ENCODE assay signal across 17 cellular contexts in the genomic region with DNA sequence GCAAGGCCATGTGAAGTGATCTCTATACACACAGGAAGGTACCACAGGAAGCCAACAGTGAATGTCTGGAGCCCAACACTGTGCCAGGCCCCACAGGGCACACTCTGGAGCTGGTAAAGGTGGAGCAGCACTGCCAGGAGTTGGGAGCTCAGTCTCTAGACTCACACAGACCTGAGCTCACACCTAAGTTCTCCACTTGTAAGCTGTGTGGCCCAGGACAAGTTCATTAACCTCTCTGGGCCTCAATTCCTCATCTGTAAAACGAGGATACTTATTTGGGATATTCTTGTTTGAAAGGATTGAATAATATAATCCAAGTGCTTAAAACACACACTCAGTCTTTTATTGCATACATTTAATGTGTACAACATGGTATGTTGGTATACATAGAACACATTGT.
DNase-seq lines count a peak whose midpoint lies in the region; ATAC-seq and TF ChIP-seq lines count a peak whose summit lies in the region.
"Had no signal": no experiment of that assay in that cellular context is flagged by ENCODE, and none has a peak within 500 bp of the region (broad histone marks: within the 10 kb centered on the region; RNA-seq: fewer than 3 reads in every experiment).

No MANE protein-coding gene starts in this region.

- H3K9me3 ChIP-seq in DOHH2 (ENCODE audit: control insufficient read depth, insufficient read depth, low read length) (no peaks in the 10 kb centered on the region), parathyroid adenoma (ENCODE audit: control insufficient read depth, low read length) (no peaks in the 10 kb centered on the region)
- H3K9me3 ChIP-seq: BE2C had no signal

- H3K4me3 ChIP-seq in DOHH2 (ENCODE audit: low read length), result no peak overlapping the region
- no peak overlapping the region for H3K4me3 ChIP-seq in parathyroid adenoma (ENCODE audit: low read depth, low read length)

- peak overlapping the region; percentile 90 for H2AFZ ChIP-seq in parathyroid adenoma

- H3K79me2 ChIP-seq in DOHH2 (ENCODE audit: control insufficient read depth, low read length) (no peaks in the 10 kb centered on the region), parathyroid adenoma (no peaks in the 10 kb centered on the region)

- H3K4me1 Mint-ChIP-seq in activated CD8-positive, alpha-beta T cell treated with anti-CD3 and anti-CD28 coated beads, Interleukin-2, amount 10 ng/mL, durations not matched to agents 7 days and 5 days (ENCODE audit: low read depth), result peaks cover 23% of the 10 kb centered on the region
- peaks cover 19% of the 10 kb centered on the region for H3K4me1 Mint-ChIP-seq in activated CD8-positive, alpha-beta T cell treated with anti-CD3 and anti-CD28 coated beads for 36 hours (ENCODE audit: low read depth)
- peaks cover 5% of the 10 kb centered on the region for H3K4me1 Mint-ChIP-seq in activated T-helper 17 cell treated with anti-CD3 and anti-CD28 coated beads, Interleukin-2, amount 50 U/mL, for 72 hours

- CTCF ChIA-PET in activated CD8-positive, alpha-beta T cell treated with anti-CD3 and anti-CD28 coated beads, Interleukin-2, amount 10 ng/mL, durations not matched to agents 7 days and 5 days (lab: Charles Lee), result interaction anchor here (1.5 to 2.1 kb wide), 2 partner anchors 11 to 61 kb away, joined by 4 to 10 read pairs; a partner anchor contains a TSS
- CTCF ChIA-PET in activated CD8-positive, alpha-beta T cell treated with anti-CD3 and anti-CD28 coated beads for 36 hours (lab: Charles Lee), result interaction anchor here (1.7 kb wide), 1 partner anchor 16 kb away, joined by 4 read pairs; no protein-coding TSS in a partner anchor

- H3K4me2 ChIP-seq in DOHH2 (ENCODE audit: low read length) (peak overlapping the region; percentile 36; the same call in 1 of the 2 replicates), parathyroid adenoma (ENCODE audit: low read length) (no peak overlapping the region)

- intact Hi-C loops in activated CD8-positive, alpha-beta T cell treated with anti-CD3 and anti-CD28 coated beads for 36 hours (cut with micrococcal nuclease), result no loop called here

- H3K27ac Mint-ChIP-seq in activated CD8-positive, alpha-beta T cell treated with anti-CD3 and anti-CD28 coated beads, Interleukin-2, amount 10 ng/mL, durations not matched to agents 7 days and 5 days, result peak overlapping the region; percentile 56
- H3K27ac Mint-ChIP-seq in activated CD8-positive, alpha-beta T cell treated with anti-CD3 and anti-CD28 coated beads for 36 hours, result no peak overlapping the region
- peak overlapping the region; percentile 74 for H3K27ac Mint-ChIP-seq in activated T-helper 17 cell treated with anti-CD3 and anti-CD28 coated beads, Interleukin-2, amount 50 U/mL, for 72 hours

- no peak for DNase-seq in activated CD8-positive, alpha-beta T cell treated with anti-CD3 and anti-CD28 coated beads, Interleukin-2, amount 10 ng/mL, durations not matched to agents 7 days and 5 days
- DNase-seq in activated CD8-positive, alpha-beta T cell treated with anti-CD3 and anti-CD28 coated beads for 36 hours, result no peak
- DNase-seq in LoVo (ENCODE audit: low spot score) (no peak), kidney tubule cell (ENCODE audit: low spot score) (no peak)
- DNase-seq: BE2C, DMS 273 treated with DMSO at 0.1 percent for 48 hours, H9, NCI-H1436 treated with DMSO at 0.1 percent for 48 hours, NCI-H2029 treated with DMSO at 0.1 percent for 48 hours, NCI-H2171 treated with DMSO at 0.1 percent for 48 hours, NCI-H748 treated with DMSO at 0.1 percent for 48 hours, SW 1271 had no signal

- no peaks in the 10 kb centered on the region for H4K20me1 ChIP-seq in DOHH2 (ENCODE audit: control insufficient read depth, insufficient read depth, low read depth, low read length)

- H3K27me3 ChIP-seq in DOHH2 (ENCODE audit: control insufficient read depth, low read length) (no peaks in the 10 kb centered on the region), parathyroid adenoma (ENCODE audit: control insufficient read depth, insufficient read depth, low read length) (no peaks in the 10 kb centered on the region)
- H3K27me3 ChIP-seq: BE2C had no signal

- ATAC-seq in activated CD8-positive, alpha-beta T cell treated with anti-CD3 and anti-CD28 coated beads, Interleukin-2, amount 10 ng/mL, durations not matched to agents 7 days and 5 days, result no peak
- ATAC-seq in activated CD8-positive, alpha-beta T cell treated with anti-CD3 and anti-CD28 coated beads for 36 hours, result no peak
- ATAC-seq in activated T-helper 17 cell treated with anti-CD3 and anti-CD28 coated beads, Interleukin-2, amount 50 U/mL, for 72 hours (replicated peaks), result no peak
- ATAC-seq in HG02981 (IDR thresholded peaks at IDR 0.05; ENCODE audit: unreplicated experiment), result no peak

- no peak overlapping the region for H3K4me3 Mint-ChIP-seq in activated CD8-positive, alpha-beta T cell treated with anti-CD3 and anti-CD28 coated beads, Interleukin-2, amount 10 ng/mL, durations not matched to agents 7 days and 5 days
- H3K4me3 Mint-ChIP-seq in activated CD8-positive, alpha-beta T cell treated with anti-CD3 and anti-CD28 coated beads for 36 hours, result no peak overlapping the region
- H3K4me3 Mint-ChIP-seq in activated T-helper 17 cell treated with anti-CD3 and anti-CD28 coated beads, Interleukin-2, amount 50 U/mL, for 72 hours, result peak overlapping the region; percentile 34
- H3K4me3 Mint-ChIP-seq: H9 had no signal

- TF ChIP-seq CTCF in activated CD8-positive, alpha-beta T cell treated with anti-CD3 and anti-CD28 coated beads for 36 hours (IDR thresholded peaks at IDR 0.05), result no peak
- TF ChIP-seq CTCF in DOHH2 (IDR thresholded peaks at IDR 0.05; ENCODE audit: low read depth, low read length, poor library complexity, severe bottlenecking) (no peak), parathyroid adenoma (IDR thresholded peaks at IDR 0.05) (no peak)

- no peak overlapping the region for H3K9ac ChIP-seq in parathyroid adenoma

- H3K27ac ChIP-seq in DOHH2 (ENCODE audit: low read depth, low read length) (no peak overlapping the region), parathyroid adenoma (peak overlapping the region; percentile 45)
- H3K27ac ChIP-seq: 22Rv1 had no signal

- H3K4me1 ChIP-seq in DOHH2 (ENCODE audit: control insufficient read depth, low read length), result peaks cover 34% of the 10 kb centered on the region
- peaks cover 13% of the 10 kb centered on the region for H3K4me1 ChIP-seq in parathyroid adenoma
- H3K4me1 ChIP-seq: BE2C had no signal

- H3K27me3 Mint-ChIP-seq in activated CD8-positive, alpha-beta T cell treated with anti-CD3 and anti-CD28 coated beads, Interleukin-2, amount 10 ng/mL, durations not matched to agents 7 days and 5 days (ENCODE audit: low read depth), result no peaks in the 10 kb centered on the region
- H3K27me3 Mint-ChIP-seq in activated CD8-positive, alpha-beta T cell treated with anti-CD3 and anti-CD28 coated beads for 36 hours, result no peaks in the 10 kb centered on the region
- no peaks in the 10 kb centered on the region for H3K27me3 Mint-ChIP-seq in activated T-helper 17 cell treated with anti-CD3 and anti-CD28 coated beads, Interleukin-2, amount 50 U/mL, for 72 hours

- H3F3A ChIP-seq in DOHH2 (ENCODE audit: control insufficient read depth, insufficient read depth), result peaks cover 5% of the 10 kb centered on the region; the same call in 1 of the 2 replicates

- no peaks in the 10 kb centered on the region for H3K36me3 ChIP-seq in DOHH2 (ENCODE audit: control insufficient read depth, low read length)
- no peaks in the 10 kb centered on the region for H3K36me3 ChIP-seq in parathyroid adenoma (ENCODE audit: control insufficient read depth, insufficient read depth, low read length)
- H3K36me3 ChIP-seq: BE2C had no signal

- H3K9me2 ChIP-seq in DOHH2 (replicated peaks; ENCODE audit: control insufficient read depth, low read length), result no peaks in the 10 kb centered on the region

- no peaks in the 10 kb centered on the region for H3K9me3 Mint-ChIP-seq in activated CD8-positive, alpha-beta T cell treated with anti-CD3 and anti-CD28 coated beads, Interleukin-2, amount 10 ng/mL, durations not matched to agents 7 days and 5 days (ENCODE audit: insufficient read depth)
- H3K9me3 Mint-ChIP-seq in activated CD8-positive, alpha-beta T cell treated with anti-CD3 and anti-CD28 coated beads for 36 hours, result no peaks in the 10 kb centered on the region
- no peaks in the 10 kb centered on the region for H3K9me3 Mint-ChIP-seq in activated T-helper 17 cell treated with anti-CD3 and anti-CD28 coated beads, Interleukin-2, amount 50 U/mL, for 72 hours

- H3K36me3 Mint-ChIP-seq in activated CD8-positive, alpha-beta T cell treated with anti-CD3 and anti-CD28 coated beads, Interleukin-2, amount 10 ng/mL, durations not matched to agents 7 days and 5 days (ENCODE audit: low read depth), result no peaks in the 10 kb centered on the region
- H3K36me3 Mint-ChIP-seq in activated CD8-positive, alpha-beta T cell treated with anti-CD3 and anti-CD28 coated beads for 36 hours (ENCODE audit: low read depth), result no peaks in the 10 kb centered on the region
- H3K36me3 Mint-ChIP-seq in activated T-helper 17 cell treated with anti-CD3 and anti-CD28 coated beads, Interleukin-2, amount 50 U/mL, for 72 hours (ENCODE audit: low read depth), result no peaks in the 10 kb centered on the region

- POLR2A ChIA-PET in activated CD8-positive, alpha-beta T cell treated with anti-CD3 and anti-CD28 coated beads, Interleukin-2, amount 10 ng/mL, durations not matched to agents 7 days and 5 days (lab: Charles Lee), result no interaction called here
- POLR2A ChIA-PET in activated CD8-positive, alpha-beta T cell treated with anti-CD3 and anti-CD28 coated beads for 36 hours (lab: Charles Lee), result no interaction called here
